ENCODE assay signal across 12 cellular contexts in the genomic region with DNA sequence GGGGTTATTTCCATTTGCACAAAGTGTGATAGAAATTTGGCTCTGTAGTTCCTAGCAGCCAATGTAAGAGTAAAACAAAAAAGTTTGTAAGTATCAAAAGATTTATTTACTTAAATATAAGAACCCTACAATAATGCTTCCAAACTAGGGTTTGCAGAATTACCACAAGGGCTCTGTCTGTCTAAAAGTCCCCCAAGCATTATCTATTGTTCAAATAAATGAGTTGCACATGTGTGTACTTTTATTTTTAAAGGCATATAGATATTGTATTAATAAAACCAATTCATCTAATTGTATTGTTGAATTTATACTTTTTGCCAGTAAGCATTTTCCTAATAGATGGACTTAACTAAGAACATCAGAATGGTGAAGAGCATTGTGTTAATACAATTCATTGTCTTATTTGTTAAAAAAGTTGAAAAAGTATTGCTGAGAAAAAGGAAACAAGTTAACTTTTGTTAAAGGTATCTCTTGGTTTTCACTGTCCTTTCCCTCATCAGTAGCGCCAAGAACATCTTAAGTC. TPM values are rescaled to one million over a fixed set of nuclear protein-coding genes. Genes with fewer than 3 reads are reported as not detected.
DNase-seq lines count a peak whose midpoint lies in the region; ATAC-seq and TF ChIP-seq lines count a peak whose summit lies in the region.
"Had no signal": no experiment of that assay in that cellular context is flagged by ENCODE, and none has a peak within 500 bp of the region (broad histone marks: within the 10 kb centered on the region; RNA-seq: fewer than 3 reads in every experiment).

No MANE protein-coding gene starts in this region.

- H3K4me2 ChIP-seq in neural progenitor cell: no peak overlapping the region

- CTCF ChIA-PET in T-cell (lab: Charles Lee): interaction anchor here (0.6 to 2.2 kb wide), 11 partner anchors 9 to 54 kb away, joined by 3 to 11 read pairs (median 4); no protein-coding TSS in a partner anchor
- CTCF ChIA-PET in Calu3 (lab: Charles Lee): no interaction called here

- no peaks in the 10 kb centered on the region for H3K79me2 ChIP-seq in neural progenitor cell (ENCODE audit: low read depth)

- H3K4me3 ChIP-seq in effector memory CD4-positive, alpha-beta T cell (ENCODE audit: insufficient read depth, low read depth, low read length, poor library complexity, severe bottlenecking): peak overlapping the region; percentile 73
- H3K4me3 ChIP-seq in stomach: no peak overlapping the region
- H3K4me3 ChIP-seq in neural progenitor cell: no peak overlapping the region
- H3K4me3 ChIP-seq: uterus had no signal

- H3K27me3 Mint-ChIP-seq in activated T-cell treated with anti-CD3 and anti-CD28 coated beads, Interleukin-2, amount 50 U/mL, for 72 hours (ENCODE audit: low read depth): no peaks in the 10 kb centered on the region
- no peaks in the 10 kb centered on the region for H3K27me3 Mint-ChIP-seq in T-cell
- H3K27me3 Mint-ChIP-seq in neural progenitor cell (ENCODE audit: insufficient read depth, low read depth): no peaks in the 10 kb centered on the region
- no peaks in the 10 kb centered on the region for H3K27me3 Mint-ChIP-seq in Calu3 (ENCODE audit: unreplicated experiment)

- intact Hi-C loops in stomach (cut with DNase I; ENCODE audit: low total_unique reads): no loop called here
- intact Hi-C loops in Calu3 (cut with micrococcal nuclease; ENCODE audit: unreplicated experiment): no loop called here

- H3K27ac Mint-ChIP-seq in activated T-cell treated with anti-CD3 and anti-CD28 coated beads, Interleukin-2, amount 50 U/mL, for 72 hours: peak overlapping the region; percentile 100
- H3K27ac Mint-ChIP-seq in T-cell (peak overlapping the region; percentile 95 to 99), neural progenitor cell (no peak overlapping the region), Calu3 (ENCODE audit: unreplicated experiment) (no peak overlapping the region)

- no peak overlapping the region for H2AFZ ChIP-seq in neural progenitor cell (replicated peaks)

- H3K4me1 Mint-ChIP-seq in activated T-cell treated with anti-CD3 and anti-CD28 coated beads, Interleukin-2, amount 50 U/mL, for 72 hours (ENCODE audit: low read depth): peaks cover 55% of the 10 kb centered on the region
- peaks cover 55 to 70% (median 62%) of the 10 kb centered on the region in 3 donors for H3K4me1 Mint-ChIP-seq in T-cell
- H3K4me1 Mint-ChIP-seq in neural progenitor cell: peaks cover 5% of the 10 kb centered on the region
- H3K4me1 Mint-ChIP-seq in Calu3 (ENCODE audit: low read depth, unreplicated experiment): no peaks in the 10 kb centered on the region

- no peak overlapping the region for H3K9ac ChIP-seq in neural progenitor cell

- peaks cover 14 to 29% of the 10 kb centered on the region in 2 donors for H3K36me3 Mint-ChIP-seq in activated T-cell treated with anti-CD3 and anti-CD28 coated beads, Interleukin-2, amount 50 U/mL, for 72 hours (ENCODE audit: insufficient read depth in 2 of 2)
- H3K36me3 Mint-ChIP-seq in T-cell (peaks cover 27% of the 10 kb centered on the region), neural progenitor cell (no peaks in the 10 kb centered on the region), Calu3 (ENCODE audit: insufficient read depth, unreplicated experiment) (no peaks in the 10 kb centered on the region)

- H3K4me3 Mint-ChIP-seq in activated T-cell treated with anti-CD3 and anti-CD28 coated beads, Interleukin-2, amount 50 U/mL, for 72 hours: peak overlapping the region; percentile 84 to 92
- H3K4me3 Mint-ChIP-seq in T-cell (peak overlapping the region; percentile 79 to 98 (median 81)), neural progenitor cell (no peak overlapping the region), Calu3 (ENCODE audit: low read depth, unreplicated experiment) (no peak overlapping the region)

- peak overlapping the region; percentile 83 for H3K27ac ChIP-seq in effector memory CD4-positive, alpha-beta T cell (ENCODE audit: insufficient read depth, low read length, poor library complexity, severe bottlenecking)
- H3K27ac ChIP-seq in stomach (peak overlapping the region in 4 of 5 donors; percentile 35 to 71 (median 62)), neural progenitor cell (no peak overlapping the region)
- H3K27ac ChIP-seq: uterus had no signal

- H3F3A ChIP-seq in neural progenitor cell (ENCODE audit: low read depth): no peaks in the 10 kb centered on the region

- peaks cover 3% of the 10 kb centered on the region for H3K36me3 ChIP-seq in effector memory CD4-positive, alpha-beta T cell (ENCODE audit: control insufficient read depth, insufficient read depth, low read length)
- H3K36me3 ChIP-seq in stomach (no peaks in the 10 kb centered on the region), neural progenitor cell (no peaks in the 10 kb centered on the region)
- H3K36me3 ChIP-seq: uterus had no signal

- no peaks in the 10 kb centered on the region for H3K27me3 ChIP-seq in effector memory CD4-positive, alpha-beta T cell (replicated peaks; ENCODE audit: control insufficient read depth, insufficient read depth, low read length, poor library complexity, severe bottlenecking)
- no peaks in the 10 kb centered on the region for H3K27me3 ChIP-seq in stomach
- no peaks in the 10 kb centered on the region for H3K27me3 ChIP-seq in neural progenitor cell
- H3K27me3 ChIP-seq: uterus had no signal

- no peak for DNase-seq in activated T-cell treated with anti-CD3 and anti-CD28 coated beads, Interleukin-2, amount 50 U/mL, for 72 hours
- DNase-seq in activated T-cell treated with anti-CD3 and anti-CD28 coated beads, Interleukin-2, amount 50 U/mL, for 48 hours: no peak
- DNase-seq in T-cell: no peak
- no peak for DNase-seq in effector memory CD4-positive, alpha-beta T cell
- no peak for DNase-seq in stomach
- DNase-seq in anterior cingulate cortex (lab: John Stamatoyannopoulos, UW): no peak
- DNase-seq in neural progenitor cell (ENCODE audit: low spot score): no peak
- DNase-seq in Calu3: no peak
- DNase-seq: NCI-H2029, NCI-H69, uterus had no signal

- no peak for ATAC-seq in activated T-cell treated with anti-CD3 and anti-CD28 coated beads, Interleukin-2, amount 50 U/mL, for 72 hours (replicated peaks in 1 of 2)
- peak in 1 of 4 experiments; percentile 3 for ATAC-seq in T-cell (replicated peaks in 1 of 4)

- POLR2A ChIA-PET in T-cell (lab: Charles Lee): interaction anchor here (0.5 to 6.8 kb wide), 10 partner anchors 14 to 45 kb away, joined by 3 to 86 read pairs (median 4); no protein-coding TSS in a partner anchor

- no peaks in the 10 kb centered on the region for H4K20me1 ChIP-seq in neural progenitor cell (ENCODE audit: low read depth)

- WGBS in stomach, 5 donors: 75 to 92% (median 89%) methylated on average over 1 of the region's 1 CpG

- peaks cover 5 to 6% of the 10 kb centered on the region in 2 donors for H3K9me3 Mint-ChIP-seq in activated T-cell treated with anti-CD3 and anti-CD28 coated beads, Interleukin-2, amount 50 U/mL, for 72 hours
- H3K9me3 Mint-ChIP-seq in T-cell (peaks cover 0 to 15% (median 8%) of the 10 kb centered on the region in 3 donors), neural progenitor cell (no peaks in the 10 kb centered on the region), Calu3 (ENCODE audit: low read depth, unreplicated experiment) (peaks cover 2% of the 10 kb centered on the region)

- peaks cover 17% of the 10 kb centered on the region for H3K4me1 ChIP-seq in effector memory CD4-positive, alpha-beta T cell (ENCODE audit: control insufficient read depth, insufficient read depth, low read length, poor library complexity, severe bottlenecking)
- H3K4me1 ChIP-seq in stomach (no peaks in the 10 kb centered on the region), neural progenitor cell (no peaks in the 10 kb centered on the region)
- H3K4me1 ChIP-seq: uterus had no signal

- H3K9me3 ChIP-seq in effector memory CD4-positive, alpha-beta T cell (ENCODE audit: control insufficient read depth, low read length): no peaks in the 10 kb centered on the region
- no peaks in the 10 kb centered on the region for H3K9me3 ChIP-seq in stomach
- H3K9me3 ChIP-seq in neural progenitor cell (ENCODE audit: low read depth): no peaks in the 10 kb centered on the region
- H3K9me3 ChIP-seq: uterus had no signal

- no peak for TF ChIP-seq POLR2A in stomach (IDR thresholded peaks at IDR 0.05)

- TF ChIP-seq EP300 in stomach (IDR thresholded peaks at IDR 0.05): no peak

- BruUV-seq in Calu3 (replicated peaks; lab: Mats Ljungman, UMichigan): no TSS peak

- TF ChIP-seq CTCF in stomach (IDR thresholded peaks at IDR 0.05): no peak
- TF ChIP-seq CTCF in neural progenitor cell (IDR thresholded peaks at IDR 0.05): no peak
- no peak for TF ChIP-seq CTCF in Calu3 (IDR thresholded peaks at IDR 0.05; ENCODE audit: unreplicated experiment)

RNA-seq across cellular contexts. Expression of gene PTPRC, which starts 0.9 kb away (rescaled TPM):
- total RNA-seq in activated T-cell treated with anti-CD3 and anti-CD28 coated beads, Interleukin-2, amount 50 U/mL, for 72 hours: 100 to 1,000 TPM; 490 to 545 TPM
- total RNA-seq in T-cell (100 to 1,000 TPM; 674 to 984 (median 781) TPM), stomach (10 to 100 TPM in 4 of 5 donors, under 1 TPM in 1; 0.58 to 50.9 (median 25.4) TPM), neural progenitor cell (ENCODE audit: low replicate concordance) (not detected in 2 replicates), Calu3 (2022) (not detected in 2 replicates)
- polyA plus RNA-seq in stomach: 1 to 10 TPM; 2.8 to 5.3 (median 3.0) TPM
- total RNA-seq: MCF 10A had no signal

Comparison
In these comparisons a context has a peak if more than half of its experiments do, and no peak if none do; other contexts are left out.
1. H3K27ac Mint-ChIP-seq: peak in activated T-cell treated with anti-CD3 and anti-CD28 coated beads, Interleukin-2, amount 50 U/mL, for 72 hours (single experiment) and T-cell (2 of 2); none in neural progenitor cell (single experiment) and Calu3 (single experiment).
2. H3K4me3 Mint-ChIP-seq: peak in activated T-cell treated with anti-CD3 and anti-CD28 coated beads, Interleukin-2, amount 50 U/mL, for 72 hours (2 of 2) and T-cell (3 of 3); none in neural progenitor cell (single experiment) and Calu3 (single experiment).
3. RNA of gene PTPRC, which starts 0.9 kb away (total RNA-seq): 674 to 984 TPM in T-cell and 490 to 545 TPM in activated T-cell treated with anti-CD3 and anti-CD28 coated beads, Interleukin-2, amount 50 U/mL, for 72 hours; 0.58 to 50.9 TPM in stomach, not detected in Calu3 and not detected in neural progenitor cell; every median in the first group is over 4 times any median in the second.